In the genomic region with DNA sequence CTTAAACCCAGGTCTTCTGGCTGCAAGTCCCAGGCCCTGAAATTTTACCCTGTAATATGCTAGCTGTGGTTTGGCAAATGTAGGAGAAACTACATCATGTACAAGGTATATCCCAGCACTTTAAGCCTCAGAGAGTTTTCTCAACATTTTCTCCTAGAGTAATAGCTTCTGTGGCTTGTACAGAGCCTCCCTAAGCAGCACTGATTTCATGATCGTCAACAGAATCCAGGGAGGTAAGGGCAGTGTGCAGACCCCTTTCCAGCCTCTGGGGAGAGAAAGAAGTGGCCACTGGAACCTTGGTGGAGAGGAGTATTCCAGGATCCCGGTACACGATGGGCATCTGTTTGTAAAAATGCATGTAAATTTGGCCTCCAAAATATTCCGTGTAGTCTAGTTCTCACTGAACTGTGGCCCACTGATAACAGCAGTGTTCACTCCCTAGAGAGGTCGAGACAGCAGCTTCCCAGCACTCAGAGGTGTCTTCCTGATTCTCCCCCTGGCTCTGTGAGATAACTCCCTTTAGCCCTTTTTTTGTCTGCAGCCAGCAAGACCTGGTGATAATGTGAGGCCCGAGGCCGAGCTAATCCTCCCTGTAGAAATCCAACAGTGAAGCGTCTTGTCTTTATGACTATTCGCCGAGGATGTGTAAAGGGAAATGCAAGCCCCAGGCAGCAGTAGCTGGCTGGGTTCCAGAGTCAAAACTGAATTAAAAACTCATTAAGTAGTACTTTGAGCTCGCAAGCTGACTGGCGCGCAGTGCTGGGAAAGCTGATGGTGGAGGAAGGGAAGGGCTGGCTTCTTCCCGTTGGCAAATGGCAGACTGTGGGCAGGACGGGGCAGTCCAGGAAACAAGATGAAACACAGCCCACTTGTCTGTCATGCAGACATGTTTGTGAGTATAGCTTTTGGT, we compare ENCODE assay signal across 8 cellular contexts. TPM values are rescaled to one million over a fixed set of nuclear protein-coding genes. Genes with fewer than 3 reads are reported as not detected.
A peak's percentile ranks its signal among the peaks of the same experiment; 100 is the strongest.
DNase-seq lines count a peak whose midpoint lies in the region; ATAC-seq, FAIRE-seq and TF ChIP-seq lines count a peak whose summit lies in the region.

No MANE protein-coding gene starts in this region.

- H3K27me3 Mint-ChIP-seq in mesothelial cell of epicardium (ENCODE audit: low read depth): no peaks in the 10 kb centered on the region

- H3K4me3 Mint-ChIP-seq in mesothelial cell of epicardium: peak overlapping the region; percentile 53

- ATAC-seq in HG03460 (IDR thresholded peaks at IDR 0.05; ENCODE audit: unreplicated experiment): no peak

- no peak for TF ChIP-seq POLR2A in GM12892 (IDR thresholded peaks at IDR 0.05; ENCODE audit: low read depth, low read length)

- no peaks in the 10 kb centered on the region for H3K36me3 Mint-ChIP-seq in mesothelial cell of epicardium

- TF ChIP-seq CTCF in mesothelial cell of epicardium (IDR thresholded peaks at IDR 0.05; ENCODE audit: unreplicated experiment): no peak

- peak; percentile 10 for DNase-seq in Caki2 (ENCODE audit: low read depth)
- DNase-seq in NCI-H446 (lab: John Stamatoyannopoulos, UW): peak; percentile 89 to 96
- peak; percentile 74 for DNase-seq in ecto neural progenitor cell (ENCODE audit: low spot score)
- peak; percentile 41 to 74 for DNase-seq in mesothelial cell of epicardium (ENCODE audit: low spot score in 2 of 2, unreplicated experiment in 2 of 2)
- DNase-seq in DMS53 treated with DMSO at 0.1 percent for 48 hours (lab: John Stamatoyannopoulos, UW; ENCODE audit: unreplicated experiment): no peak
- DNase-seq in GM12892 (ENCODE audit: insufficient read length): no peak
- no peak for DNase-seq in RCC 7860 (ENCODE audit: low spot score)

- in situ Hi-C loops in Caki2 (cut with HindIII; ENCODE audit: low pct_unique_long_range_greater_than_20kb, low sequenced_read_pairs): no loop called here

- H3K4me1 Mint-ChIP-seq in mesothelial cell of epicardium: peaks cover 40% of the 10 kb centered on the region

- FAIRE-seq in GM12892 (lab: Jason Lieb, UNC): no peak
- no peak for FAIRE-seq in RCC 7860 (lab: Jason Lieb, UNC)

- peak overlapping the region; percentile 90 for H3K27ac Mint-ChIP-seq in mesothelial cell of epicardium

- no peaks in the 10 kb centered on the region for H3K9me3 Mint-ChIP-seq in mesothelial cell of epicardium

RNA-seq across cellular contexts. Expression of a gene that starts 59.0 kb away (rescaled TPM):
- 58.0 and 80.1 TPM in 2 replicates for total RNA-seq in Caki2 (2014; rRNA removed; shearing (Covaris generic); ENCODE audit: low replicate concordance)
- total RNA-seq in mesothelial cell of epicardium: 60.8 to 61.2 TPM (median 61.0 TPM) in 3 replicates
- 0.17 TPM for polyA plus RNA-seq in GM12892 (2012; ENCODE audit: missing spikeins)

Comparison
In these comparisons a context has a peak if more than half of its experiments do, and no peak if none do; other contexts are left out.
1. DNase-seq: peak in Caki2 (single experiment), NCI-H446 (2 of 2), ecto neural progenitor cell (single experiment) and mesothelial cell of epicardium (2 of 2); none in DMS53 treated with DMSO at 0.1 percent for 48 hours (single experiment), GM12892 (single experiment) and RCC 7860 (single experiment).